Comparison of ENCODE assay signal across 35 cellular contexts in genomic region chr3:23985752-23986544, GRCh38.
DNase-seq lines count a peak whose midpoint lies in the region; ATAC-seq and TF ChIP-seq lines count a peak whose summit lies in the region.
"Had no signal": no experiment of that assay in that cellular context is flagged by ENCODE, and none has a peak within 500 bp of the region (broad histone marks: within the 10 kb centered on the region; RNA-seq: fewer than 3 reads in every experiment).

No MANE protein-coding gene starts in this region.

- peak; percentile 40 for DNase-seq in GM12865 (ENCODE audit: low read depth)
- peak; percentile 59 for DNase-seq in MV-4-11 (lab: John Stamatoyannopoulos, UW)
- no peak for DNase-seq in HuH-7.5 (ENCODE audit: low spot score)
- no peak for DNase-seq in hepatic stellate cell (ENCODE audit: low spot score)
- DNase-seq: activated CD4-positive, alpha-beta T cell treated with anti-CD3 and anti-CD28 coated beads for 36 hours; activated CD8-positive, alpha-beta T cell treated with anti-CD3 and anti-CD28 coated beads, Interleukin-2, amount 10 ng/mL, durations not matched to agents 7 days and 5 days; amygdala; brain microvascular endothelial cell; Calu3; CD4-positive, CD25-positive, alpha-beta regulatory T cell; cerebellar nuclear complex; dermis blood vessel endothelial cell; DMS79 treated with DMSO at 0.1 percent for 48 hours; endodermal cell; GDM1; head of caudate nucleus; islet precursor cell; left ventricle myocardium inferior; mesendoderm; NCI-H2107; NCI-H345; NCI-H69; Right ventricle myocardium superior; stimulated activated CD4-positive, alpha-beta T cell treated with anti-CD3 and anti-CD28 coated beads, Interleukin-15, amount 100 ng/mL, for 24 hours; substantia nigra; T-helper 9 cell; upper lobe of left lung had no signal

- ATAC-seq in GM19463 (IDR thresholded peaks at IDR 0.05; ENCODE audit: unreplicated experiment), result peak; percentile 50
- peak; percentile 41 for ATAC-seq in HG02870 (IDR thresholded peaks at IDR 0.05; ENCODE audit: unreplicated experiment)
- ATAC-seq in GM21619 (IDR thresholded peaks at IDR 0.05; ENCODE audit: unreplicated experiment), result no peak
- ATAC-seq in GM21447 (IDR thresholded peaks at IDR 0.05; ENCODE audit: unreplicated experiment), result no peak
- ATAC-seq: activated CD4-positive, alpha-beta T cell treated with anti-CD3 and anti-CD28 coated beads for 36 hours; activated CD8-positive, alpha-beta T cell treated with anti-CD3 and anti-CD28 coated beads, Interleukin-2, amount 10 ng/mL, durations not matched to agents 7 days and 5 days; activated naive CD4-positive, alpha-beta T cell treated with anti-CD3 and anti-CD28 coated beads, Interleukin-2, amount 50 U/mL, for 72 hours; esophagus mucosa; Panc1; stimulated activated memory B cell treated with anti-CD40 and anti-IgM and Interleukin-4, amounts not matched to agents 10 μg/mL and 1 μg/mL and 100 μg/mL, for 72 hours had no signal

- TF ChIP-seq CTCF in GM12865 (IDR thresholded peaks at IDR 0.05; ENCODE audit: insufficient read depth, low read depth, low read length, missing control alignments), result no peak

- H3K4me3 ChIP-seq in GM12865 (ENCODE audit: low read depth, low read length), result no peak overlapping the region
- H3K4me3 ChIP-seq: left ventricle myocardium inferior, upper lobe of left lung had no signal

Comparison
In these comparisons a context has a peak if more than half of its experiments do, and no peak if none do; other contexts are left out.
1. DNase-seq: peak in GM12865 (single experiment) and MV-4-11 (single experiment); none in HuH-7.5 (single experiment) and hepatic stellate cell (single experiment).
2. ATAC-seq: peak in GM19463 (single experiment) and HG02870 (single experiment); none in GM21619 (single experiment) and GM21447 (single experiment).